Comparison of ENCODE assay signal across 1 cellular context in the genomic region with DNA sequence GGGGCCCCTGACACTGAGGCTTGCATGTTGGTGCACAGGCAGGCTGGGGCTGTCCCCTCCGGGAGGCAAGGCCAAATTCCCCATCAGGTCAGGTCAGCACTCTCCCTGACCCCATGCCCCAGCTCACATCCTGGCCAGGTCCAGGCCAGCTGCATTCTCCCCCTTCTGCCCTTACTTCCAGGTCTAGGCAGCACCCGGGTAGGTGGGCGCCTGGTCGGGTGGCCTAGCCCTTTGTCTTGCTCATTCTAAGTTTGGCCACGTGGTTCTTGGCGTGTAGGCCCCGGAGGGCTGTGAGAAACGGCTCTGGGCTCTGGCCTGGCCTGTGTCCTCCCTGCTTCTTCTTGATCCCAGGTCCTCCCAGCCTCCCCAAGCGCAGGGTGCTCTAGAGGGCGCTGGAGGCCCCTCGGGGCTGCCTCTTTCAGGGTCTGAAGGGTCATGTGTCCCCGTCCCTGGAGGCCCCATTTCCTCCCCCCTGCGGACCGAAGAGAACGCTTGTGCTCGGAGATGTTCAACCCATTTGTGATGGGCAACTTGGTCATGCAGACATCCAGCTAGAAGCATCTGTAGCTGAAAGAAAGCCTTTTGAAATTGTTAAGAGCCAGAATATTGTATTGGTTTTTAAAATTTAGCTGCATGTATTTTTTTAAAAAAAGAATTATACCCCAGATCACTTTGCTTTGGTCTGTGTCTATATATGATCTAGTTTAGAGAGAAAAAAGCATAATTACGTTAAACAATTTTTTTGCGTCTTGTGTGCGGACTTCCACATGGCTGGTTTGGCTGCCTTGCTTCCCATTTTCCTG.
A peak's percentile ranks its signal among the peaks of the same experiment; 100 is the strongest.
TF ChIP-seq lines count a peak whose summit lies in the region.

No MANE protein-coding gene starts in this region.

TF ChIP-seq in WTC11, 78 proteins besides CTCF, POLR2A, EP300 and RAD21 (continued from another document):
- TF ChIP-seq ZNF263 (CRISPR knock-in tag; IDR thresholded peaks at IDR 0.05; ENCODE audit: low read depth): peak; percentile 87
TF ChIP-seq in WTC11: peak in this region for 7.
